In the genomic region with DNA sequence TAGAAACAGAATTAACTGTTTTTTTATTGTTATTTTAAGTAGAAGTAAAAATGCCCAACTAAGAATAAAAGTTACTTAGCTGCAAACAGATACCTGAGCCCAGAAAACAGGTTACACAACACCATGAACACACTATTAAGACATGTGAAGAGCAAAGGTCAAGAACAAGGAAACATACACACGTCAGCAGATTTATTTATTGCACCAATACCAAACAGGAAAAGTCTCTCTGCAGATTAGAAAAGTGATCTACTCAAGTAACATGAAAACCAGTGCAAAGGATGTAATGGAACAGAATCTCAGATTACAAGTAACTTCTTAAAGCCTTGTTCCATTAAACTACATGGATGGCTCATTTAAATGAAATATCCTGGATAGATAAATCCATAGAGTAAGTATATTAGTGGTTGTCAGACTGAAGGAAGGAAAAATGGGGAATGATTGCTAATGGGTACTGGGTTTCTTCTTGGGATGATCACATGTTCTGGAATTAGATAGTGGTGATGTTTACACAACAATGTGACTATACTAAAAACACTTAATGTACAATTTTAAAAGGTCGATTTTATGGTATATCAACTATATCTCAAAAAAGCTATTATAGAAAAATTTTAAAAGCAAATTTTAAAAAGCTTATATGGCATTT, we compare ENCODE assay signal across 9 cellular contexts. TPM values are rescaled to one million over a fixed set of nuclear protein-coding genes. Genes with fewer than 3 reads are reported as not detected.
DNase-seq lines count a peak whose midpoint lies in the region; ATAC-seq, FAIRE-seq and TF ChIP-seq lines count a peak whose summit lies in the region.
"Had no signal": no experiment of that assay in that cellular context is flagged by ENCODE, and none has a peak within 500 bp of the region (broad histone marks: within the 10 kb centered on the region; RNA-seq: fewer than 3 reads in every experiment).

No MANE protein-coding gene starts in this region.

- POLR2A ChIA-PET in A549 (lab: Yijun Ruan, JAX) (interaction anchor here (0.7 kb wide), 2 partner anchors 99 to 278 kb away, joined by 4 to 7 read pairs; no protein-coding TSS in a partner anchor), HepG2 (lab: Yijun Ruan, JAX) (interaction anchor here (0.8 to 1.7 kb wide), 5 partner anchors 17 to 25 kb away, joined by 3 to 5 read pairs (median 3); partner anchors contain the start of gene SEC24A)

- H3K9me3 ChIP-seq in A549 (no peaks in the 10 kb centered on the region), HepG2 (ENCODE audit: low read length) (no peaks in the 10 kb centered on the region)

- BruUV-seq in HepG2 (replicated peaks; lab: Mats Ljungman, UMichigan) = no TSS peak

- TF ChIP-seq RAD21 in A549 (conservative IDR thresholded peaks at IDR 0.05 in 1 of 2, IDR thresholded peaks at IDR 0.05 in 1 of 2) (no peak), HepG2 (CRISPR knock-in tag; IDR thresholded peaks at IDR 0.05) (no peak)

- H3K4me3 ChIP-seq in A549 (no peak overlapping the region), HepG2 (replicated peaks in 1 of 3; ENCODE audit: insufficient read depth in 1 of 3, low read depth in 2 of 3, low read length in 3 of 3) (no peak overlapping the region; a peak in 1 of 6 replicates)

- H3K9ac ChIP-seq in HepG2 (ENCODE audit: insufficient read depth, low read depth, low read length) = no peak overlapping the region

- in situ Hi-C loops in HepG2 (cut with HindIII; ENCODE audit: extremely low pct_ligation_motif_present, low pct_unique_long_range_greater_than_20kb) = no loop called here

- peak; percentile 50 to 51; a peak in 3 of 6 replicates for ATAC-seq in A549
- ATAC-seq in HepG2 = peak; percentile 64; the same call in 2 of the 3 replicates
- ATAC-seq in GM18861 (IDR thresholded peaks at IDR 0.05; ENCODE audit: unreplicated experiment) = no peak

- H4K20me1 ChIP-seq in HepG2 (ENCODE audit: insufficient read depth, low read length) = no peaks in the 10 kb centered on the region

- peaks cover 11% of the 10 kb centered on the region for H3K4me1 ChIP-seq in A549
- peaks cover 43% of the 10 kb centered on the region for H3K4me1 ChIP-seq in HepG2 (ENCODE audit: insufficient read depth, low read length)

- peak in 1 of 2 experiments; percentile 51 for DNase-seq in A549 (ENCODE audit: low read depth in 1 of 2, low spot score in 1 of 2)
- peak; percentile 50 for DNase-seq in HuH-7 (ENCODE audit: low spot score)
- peak; percentile 12 for DNase-seq in brain pericyte (ENCODE audit: low read depth, low spot score)
- DNase-seq in HepG2 (ENCODE audit: low spot score) = peak; percentile 57
- no peak for DNase-seq in SKM-1 treated with dmso at 0.1 percent for 144 hours (lab: John Stamatoyannopoulos, UW; ENCODE audit: unreplicated experiment)
- DNase-seq in NCI-H748 treated with DMSO at 0.1 percent for 48 hours (lab: John Stamatoyannopoulos, UW) = no peak
- DNase-seq in NCI-H524 treated with DMSO at 0.1 percent for 48 hours (lab: John Stamatoyannopoulos, UW) = no peak
- DNase-seq: NCI-H526 had no signal

- TF ChIP-seq POLR2A in A549 (IDR thresholded peaks at IDR 0.05; ENCODE audit: low read length) = no peak
- TF ChIP-seq POLR2A in HepG2 (IDR thresholded peaks at IDR 0.05; ENCODE audit: insufficient read depth in 1 of 2, low read depth in 2 of 2, low read length in 2 of 2) = no peak

- peaks cover 46% of the 10 kb centered on the region for H3K79me2 ChIP-seq in HepG2 (ENCODE audit: insufficient read depth, low read length)

- no peak overlapping the region for H2AFZ ChIP-seq in HepG2 (ENCODE audit: low read length)

- CTCF ChIA-PET in A549 (lab: Yijun Ruan, JAX) (no interaction called here), HepG2 (lab: Yijun Ruan, JAX; ENCODE audit: low intra/inter-chr PET ratio, low total read pairs) (no interaction called here)

- TF ChIP-seq CTCF in A549 (IDR thresholded peaks at IDR 0.05) = no peak
- no peak for TF ChIP-seq CTCF in HepG2 (CRISPR knock-in tag; IDR thresholded peaks at IDR 0.05)

- no peak for FAIRE-seq in A549 (lab: Jason Lieb, UNC)
- no peak for FAIRE-seq in HepG2 (lab: Jason Lieb, UNC)

- H3K27me3 ChIP-seq in HepG2 (ENCODE audit: control insufficient read depth in 1 of 2, insufficient read depth in 2 of 2, low read length in 2 of 2) = no peaks in the 10 kb centered on the region

- H3K4me2 ChIP-seq in A549 = peak overlapping the region; percentile 54; the same call in 2 of the 3 replicates
- H3K4me2 ChIP-seq in HepG2 (ENCODE audit: low read depth, low read length) = peak overlapping the region; percentile 63

- H3K27ac ChIP-seq in A549 (no peak overlapping the region), HepG2 (ENCODE audit: extremely low read length, insufficient read depth, low read length) (peak overlapping the region; percentile 56)

- TF ChIP-seq EP300 in A549 (IDR thresholded peaks at IDR 0.05) = no peak
- TF ChIP-seq EP300 in HepG2 (IDR thresholded peaks at IDR 0.05; ENCODE audit: low read depth in 2 of 2, low read length in 2 of 2) = peak in 1 of 2 experiments; percentile 53; a peak in 2 of 4 replicates
- TF ChIP-seq EP300 in HepG2 (CRISPR knock-in tag; IDR thresholded peaks at IDR 0.05; ENCODE audit: borderline replicate concordance) = no peak

- peaks cover 0 to 16% of the 10 kb centered on the region in 2 experiments; a peak in 2 of 5 replicates for H3K36me3 ChIP-seq in HepG2 (replicated peaks in 1 of 2; ENCODE audit: control insufficient read depth in 1 of 2, insufficient read depth in 2 of 2, low read length in 2 of 2)

- intact Hi-C loops in HepG2 (cut with micrococcal nuclease; ENCODE audit: unreplicated experiment) = no loop called here

- 16% methylated on average over 2 of the region's 2 CpGs for WGBS in A549 (ENCODE audit: missing lambda C conversion rate)
- WGBS in HepG2 (ENCODE audit: low lambda C conversion rate) = 34% methylated on average over 2 of the region's 2 CpGs

RNA-seq across cellular contexts. Expression of gene SAR1B, which starts 6.1 kb away (rescaled TPM):
- polyA plus RNA-seq in A549 (2011; rRNA removed) (63.2 and 105 TPM in 2 replicates), A549 (2017; fragmentation: RNase III; extraction: RNeasy Plus Mini Kit Qiagen cat#74134 plus additional on column Dnase treatment) (51.1 to 59.8 TPM (median 57.2 TPM) in 3 replicates), HepG2 (2011; rRNA removed) (33.2 and 43.0 TPM in 2 replicates)
- polyA plus RNA-seq in A549 (2012; cell fraction: cytosol; rRNA removed) = 13.0 and 20.8 TPM in 2 replicates
- polyA plus RNA-seq in A549 (2012; cell fraction: nucleus; rRNA removed) = 5.2 and 12.4 TPM in 2 replicates
- 26.5 and 30.8 TPM in 2 replicates for polyA minus RNA-seq in A549 (2011; rRNA and poly(A)+ RNA removed)
- total RNA-seq in HepG2 (2016; rRNA removed; fragmentation: Illumina TruSeq; extraction: Trizol) = 73.0 and 99.7 TPM in 2 replicates
- total RNA-seq in HepG2 (2016; cell fraction: cytosol; rRNA removed; fragmentation: Illumina TruSeq; extraction: Trizol; ENCODE audit: low read depth) = 19.0 and 26.0 TPM in 2 replicates
- 71.3 and 99.4 TPM in 2 replicates for total RNA-seq in HepG2 (2016; cell fraction: insoluble cytoplasmic fraction; rRNA removed; fragmentation: Illumina TruSeq; extraction: Trizol)
- total RNA-seq in HepG2 (2016; cell fraction: membrane; rRNA removed; fragmentation: Illumina TruSeq; extraction: Trizol) = 25.2 and 29.6 TPM in 2 replicates
- total RNA-seq in HepG2 (2016; cell fraction: nucleus; rRNA removed; fragmentation: Illumina TruSeq; extraction: Trizol) = 76.4 and 91.6 TPM in 2 replicates
- 14.1 and 24.4 TPM in 2 replicates for polyA plus RNA-seq in HepG2 (2011; cell fraction: cytosol; rRNA removed)
- 12.1 and 18.4 TPM in 2 replicates for polyA plus RNA-seq in HepG2 (2011; cell fraction: nucleus; rRNA removed)
- 46.5 and 59.9 TPM in 2 replicates for polyA plus RNA-seq in HepG2 (2012)
- 11.2 and 12.4 TPM in 2 replicates for polyA plus RNA-seq in HepG2 (2016; cell fraction: cytosol; fragmentation: Illumina TruSeq; extraction: Trizol; ENCODE audit: low read depth)
- polyA plus RNA-seq in HepG2 (2016; cell fraction: insoluble cytoplasmic fraction; fragmentation: Illumina TruSeq; extraction: Trizol; ENCODE audit: low read depth) = 43.4 and 51.8 TPM in 2 replicates
- polyA plus RNA-seq in HepG2 (2016; cell fraction: membrane; fragmentation: Illumina TruSeq; extraction: Trizol; ENCODE audit: low read depth) = 11.1 and 11.7 TPM in 2 replicates
- polyA plus RNA-seq in HepG2 (2016; cell fraction: nucleus; fragmentation: Illumina TruSeq; extraction: Trizol; ENCODE audit: insufficient read depth, low read depth) = 92.7 and 95.6 TPM in 2 replicates
- 25.6 and 32.4 TPM in 2 replicates for polyA minus RNA-seq in HepG2 (2011; rRNA and poly(A)+ RNA removed; ENCODE audit: low replicate concordance)
- polyA minus RNA-seq in HepG2 (2011; cell fraction: cytosol; rRNA and poly(A)+ RNA removed) = 42.9 and 70.5 TPM in 2 replicates
- polyA minus RNA-seq in HepG2 (2011; cell fraction: nucleus; rRNA and poly(A)+ RNA removed) = 27.7 and 36.6 TPM in 2 replicates

RNA-seq across cellular contexts. Expression of gene SEC24A, which starts 22.1 kb away (rescaled TPM):
- polyA plus RNA-seq in A549 (2011; rRNA removed) (23.6 and 23.7 TPM in 2 replicates), A549 (2017; fragmentation: RNase III; extraction: RNeasy Plus Mini Kit Qiagen cat#74134 plus additional on column Dnase treatment) (10.4 to 11.6 TPM (median 10.9 TPM) in 3 replicates), HepG2 (2011; rRNA removed) (39.6 and 56.8 TPM in 2 replicates)
- 6.0 and 7.1 TPM in 2 replicates for polyA plus RNA-seq in A549 (2012; cell fraction: cytosol; rRNA removed)
- 4.4 and 4.8 TPM in 2 replicates for polyA plus RNA-seq in A549 (2012; cell fraction: nucleus; rRNA removed)
- polyA minus RNA-seq in A549 (2011; rRNA and poly(A)+ RNA removed) = 19.5 and 21.0 TPM in 2 replicates
- 30.5 and 56.6 TPM in 2 replicates for total RNA-seq in HepG2 (2016; rRNA removed; fragmentation: Illumina TruSeq; extraction: Trizol)
- 8.6 and 10.2 TPM in 2 replicates for total RNA-seq in HepG2 (2016; cell fraction: cytosol; rRNA removed; fragmentation: Illumina TruSeq; extraction: Trizol; ENCODE audit: low read depth)
- 28.5 and 53.5 TPM in 2 replicates for total RNA-seq in HepG2 (2016; cell fraction: insoluble cytoplasmic fraction; rRNA removed; fragmentation: Illumina TruSeq; extraction: Trizol)
- total RNA-seq in HepG2 (2016; cell fraction: membrane; rRNA removed; fragmentation: Illumina TruSeq; extraction: Trizol) = 15.9 and 16.9 TPM in 2 replicates
- total RNA-seq in HepG2 (2016; cell fraction: nucleus; rRNA removed; fragmentation: Illumina TruSeq; extraction: Trizol) = 30.3 and 31.4 TPM in 2 replicates
- polyA plus RNA-seq in HepG2 (2011; cell fraction: cytosol; rRNA removed) = 32.2 and 37.4 TPM in 2 replicates
- polyA plus RNA-seq in HepG2 (2011; cell fraction: nucleus; rRNA removed) = 22.5 and 25.0 TPM in 2 replicates
- polyA plus RNA-seq in HepG2 (2012) = 21.7 and 26.9 TPM in 2 replicates
- 1.3 and 1.4 TPM in 2 replicates for polyA plus RNA-seq in HepG2 (2016; cell fraction: cytosol; fragmentation: Illumina TruSeq; extraction: Trizol; ENCODE audit: low read depth)
- 44.8 and 45.8 TPM in 2 replicates for polyA plus RNA-seq in HepG2 (2016; cell fraction: insoluble cytoplasmic fraction; fragmentation: Illumina TruSeq; extraction: Trizol; ENCODE audit: low read depth)
- polyA plus RNA-seq in HepG2 (2016; cell fraction: membrane; fragmentation: Illumina TruSeq; extraction: Trizol; ENCODE audit: low read depth) = 4.6 and 6.1 TPM in 2 replicates
- polyA plus RNA-seq in HepG2 (2016; cell fraction: nucleus; fragmentation: Illumina TruSeq; extraction: Trizol; ENCODE audit: insufficient read depth, low read depth) = 26.6 and 29.0 TPM in 2 replicates
- 36.1 and 80.0 TPM in 2 replicates for polyA minus RNA-seq in HepG2 (2011; rRNA and poly(A)+ RNA removed; ENCODE audit: low replicate concordance)
- 51.2 and 62.4 TPM in 2 replicates for polyA minus RNA-seq in HepG2 (2011; cell fraction: cytosol; rRNA and poly(A)+ RNA removed)
- 61.9 and 65.6 TPM in 2 replicates for polyA minus RNA-seq in HepG2 (2011; cell fraction: nucleus; rRNA and poly(A)+ RNA removed)

Comparison
In these comparisons a context has a peak if more than half of its experiments do, and no peak if none do; other contexts are left out.
1. DNase-seq: peak in HuH-7 (single experiment), brain pericyte (single experiment) and HepG2 (single experiment); none in SKM-1 treated with dmso at 0.1 percent for 144 hours (single experiment), NCI-H748 treated with DMSO at 0.1 percent for 48 hours (single experiment) and NCI-H524 treated with DMSO at 0.1 percent for 48 hours (single experiment).
2. Of the 38 proteins assayed by ChIP-seq in both HepG2 and A549: peak only in HepG2: HDAC2, MAX and RFX5; only in A549: none; in both: CEBPB and MAFK; in neither: 32; mixed calls (peak in some experiments, not most) for 1.